21 cellular contexts compared by ENCODE assay signal in genomic region chr6:100105138-100105537, GRCh38.
A peak's percentile ranks its signal among the peaks of the same experiment; 100 is the strongest.
DNase-seq lines count a peak whose midpoint lies in the region; ATAC-seq and TF ChIP-seq lines count a peak whose summit lies in the region.
"Had no signal": no experiment of that assay in that cellular context is flagged by ENCODE, and none has a peak within 500 bp of the region (broad histone marks: within the 10 kb centered on the region; RNA-seq: fewer than 3 reads in every experiment).

No MANE protein-coding gene starts in this region.

- WGBS in right cardiac atrium, result 72% methylated on average over 3 of the region's 3 CpGs

- H2AFZ ChIP-seq in osteoblast (ENCODE audit: low read length), result no peak overlapping the region

- intact Hi-C loops in posterior cingulate gyrus (cut with DNase I) (no loop called here), right cardiac atrium (cut with DNase I) (loop anchor here in 1 of 4 donors (5.0 kb wide), 1 partner anchor 238 kb away; no protein-coding TSS in a partner anchor)

- no peak for DNase-seq in posterior cingulate gyrus
- DNase-seq in osteoblast (ENCODE audit: insufficient read length, low spot score, missing footprints), result no peak
- DNase-seq in brain microvascular endothelial cell, result no peak
- DNase-seq in right cardiac atrium, result no peak
- DNase-seq: activated CD4-positive, alpha-beta T cell treated with anti-CD3 and anti-CD28 coated beads for 36 hours; activated naive CD4-positive, alpha-beta T cell treated with Interleukin-2 at 50 U/mL for 16 hours; CD4-positive, alpha-beta memory T cell; DND-41; hippocampal formation; Kasumi-1; mesendoderm; NCI-H1417 treated with DMSO at 0.1 percent for 48 hours; NCI-H2171; NCI-H748 treated with DMSO at 0.1 percent for 48 hours; psoas muscle; testis had no signal

- H3K4me3 ChIP-seq in osteoblast (ENCODE audit: insufficient read depth, low read length), result no peak overlapping the region
- H3K4me3 ChIP-seq in brain microvascular endothelial cell (ENCODE audit: low read depth, low read length), result no peak overlapping the region
- no peak overlapping the region for H3K4me3 ChIP-seq in right cardiac atrium (ENCODE audit: low read length)
- H3K4me3 ChIP-seq: psoas muscle, testis had no signal

- H3K4me1 ChIP-seq in osteoblast (ENCODE audit: insufficient read depth, low read length) (no peaks in the 10 kb centered on the region), right cardiac atrium (ENCODE audit: control insufficient read depth, insufficient read depth, low read length) (no peaks in the 10 kb centered on the region)
- H3K4me1 ChIP-seq: psoas muscle, testis had no signal

- TF ChIP-seq CTCF in osteoblast (IDR thresholded peaks at IDR 0.05; ENCODE audit: extremely low read depth, low read depth, low read length) (no peak), brain microvascular endothelial cell (IDR thresholded peaks at IDR 0.05; ENCODE audit: low read depth, low read length, missing control alignments) (no peak)

- no peaks in the 10 kb centered on the region for H4K20me1 ChIP-seq in osteoblast (ENCODE audit: insufficient read depth, low read length)

- ATAC-seq in GM18873 (IDR thresholded peaks at IDR 0.05; ENCODE audit: low FRiP score, unreplicated experiment) (peak; percentile 56), GM21528 (IDR thresholded peaks at IDR 0.05; ENCODE audit: low FRiP score, unreplicated experiment) (peak; percentile 56), HG03060 (IDR thresholded peaks at IDR 0.05; ENCODE audit: low read depth, unreplicated experiment) (peak; percentile 56), HG03558 (IDR thresholded peaks at IDR 0.05; ENCODE audit: extremely low read depth, unreplicated experiment) (peak; percentile 48), right cardiac atrium (no peak)
- ATAC-seq: activated CD4-positive, alpha-beta T cell treated with anti-CD3 and anti-CD28 coated beads for 36 hours; Panc1; psoas muscle had no signal

- no peaks in the 10 kb centered on the region for H3K79me2 ChIP-seq in osteoblast (ENCODE audit: insufficient read depth, low read length)

- in situ Hi-C loops in brain microvascular endothelial cell (cut with HindIII; ENCODE audit: low pct_ligation_motif_present, low sequenced_read_pairs), result no loop called here

- peaks cover 3% of the 10 kb centered on the region for H3K27me3 ChIP-seq in osteoblast (ENCODE audit: insufficient read depth, low read length)
- H3K27me3 ChIP-seq in brain microvascular endothelial cell (replicated peaks), result peaks cover 8% of the 10 kb centered on the region
- no peaks in the 10 kb centered on the region for H3K27me3 ChIP-seq in right cardiac atrium (ENCODE audit: control insufficient read depth, insufficient read depth)
- H3K27me3 ChIP-seq: testis had no signal

- no peak overlapping the region for H3K4me2 ChIP-seq in osteoblast (ENCODE audit: insufficient read depth, low read length)

- H3K36me3 ChIP-seq in osteoblast (ENCODE audit: insufficient read depth, low read length), result no peaks in the 10 kb centered on the region
- H3K36me3 ChIP-seq in brain microvascular endothelial cell (replicated peaks), result no peaks in the 10 kb centered on the region

- no peaks in the 10 kb centered on the region for H3K9me3 ChIP-seq in osteoblast (ENCODE audit: low read depth, low read length)
- H3K9me3 ChIP-seq in right cardiac atrium (ENCODE audit: control insufficient read depth, low read length), result no peaks in the 10 kb centered on the region
- H3K9me3 ChIP-seq: psoas muscle, testis had no signal

- H3K27ac ChIP-seq in osteoblast (ENCODE audit: low read depth, low read length) (no peak overlapping the region), brain microvascular endothelial cell (no peak overlapping the region), right cardiac atrium (ENCODE audit: low read length) (no peak overlapping the region)
- H3K27ac ChIP-seq: psoas muscle, testis had no signal

Comparison
In these comparisons a context has a peak if more than half of its experiments do, and no peak if none do; other contexts are left out.
1. ATAC-seq: peak in GM18873 (single experiment), GM21528 (single experiment), HG03060 (single experiment) and HG03558 (single experiment); none in right cardiac atrium (0 of 2).